25 cellular contexts compared by ENCODE assay signal in genomic region chr6:168311410-168312124, GRCh38. TPM values are rescaled to one million over a fixed set of nuclear protein-coding genes. Genes with fewer than 3 reads are reported as not detected.
A peak's percentile ranks its signal among the peaks of the same experiment; 100 is the strongest.
DNase-seq lines count a peak whose midpoint lies in the region; ATAC-seq and TF ChIP-seq lines count a peak whose summit lies in the region.
"Had no signal": no experiment of that assay in that cellular context is flagged by ENCODE, and none has a peak within 500 bp of the region (broad histone marks: within the 10 kb centered on the region; RNA-seq: fewer than 3 reads in every experiment).

No MANE protein-coding gene starts in this region.

- peaks cover 19% of the 10 kb centered on the region for H3K27me3 Mint-ChIP-seq in T-helper 1 cell treated with Interleukin-12 subunit alpha and Interleukin-12 subunit beta and Interleukin-4 antibody, amounts not matched to agents 30 μg/mL and 1 μg/mL, for 36 hours (ENCODE audit: low read depth)
- peaks cover 6% of the 10 kb centered on the region for H3K27me3 Mint-ChIP-seq in endodermal cell (ENCODE audit: insufficient read depth)

- no peak for ATAC-seq in mucosa of descending colon

- H3K36me3 ChIP-seq in endodermal cell (ENCODE audit: control insufficient read depth, insufficient read depth, low read length) = peaks cover 75% of the 10 kb centered on the region
- H3K36me3 ChIP-seq in osteoblast (ENCODE audit: insufficient read depth, low read length) = no peaks in the 10 kb centered on the region
- no peaks in the 10 kb centered on the region for H3K36me3 ChIP-seq in mucosa of descending colon (ENCODE audit: low read depth)
- no peaks in the 10 kb centered on the region for H3K36me3 ChIP-seq in uterus
- H3K36me3 ChIP-seq: BLaER1, Peyer's patch, SJCRH30 had no signal

- H3K79me2 ChIP-seq in osteoblast (ENCODE audit: insufficient read depth, low read length) = no peaks in the 10 kb centered on the region

- H3K27ac ChIP-seq in endodermal cell (ENCODE audit: low read depth, low read length) (no peak overlapping the region), osteoblast (ENCODE audit: low read depth, low read length) (no peak overlapping the region), uterus (no peak overlapping the region)
- H3K27ac ChIP-seq: 22Rv1, BLaER1, Peyer's patch, SJCRH30 had no signal

- H3K4me2 ChIP-seq in osteoblast (ENCODE audit: insufficient read depth, low read length) = no peak overlapping the region
- H3K4me2 ChIP-seq: BLaER1 had no signal

- no peaks in the 10 kb centered on the region for H3K9me3 ChIP-seq in endodermal cell (ENCODE audit: control insufficient read depth, low read length)
- no peaks in the 10 kb centered on the region for H3K9me3 ChIP-seq in osteoblast (ENCODE audit: low read depth, low read length)
- H3K9me3 ChIP-seq in mucosa of descending colon = no peaks in the 10 kb centered on the region
- H3K9me3 ChIP-seq in uterus = no peaks in the 10 kb centered on the region
- H3K9me3 ChIP-seq: BLaER1, Caco-2, Peyer's patch, SJCRH30 had no signal

- no peaks in the 10 kb centered on the region for H3K36me3 Mint-ChIP-seq in T-helper 1 cell treated with Interleukin-12 subunit alpha and Interleukin-12 subunit beta and Interleukin-4 antibody, amounts not matched to agents 30 μg/mL and 1 μg/mL, for 36 hours (ENCODE audit: low read depth)
- peaks cover 60% of the 10 kb centered on the region for H3K36me3 Mint-ChIP-seq in endodermal cell (ENCODE audit: low read depth)

- DNase-seq in T-helper 1 cell (no peak), endodermal cell (no peak), osteoblast (ENCODE audit: insufficient read length, low spot score, missing footprints) (peak; percentile 36), NCI-H2196 (lab: John Stamatoyannopoulos, UW; ENCODE audit: unreplicated experiment) (no peak), kidney glomerular epithelial cell (lab: John Stamatoyannopoulos, UW) (no peak), mucosa of descending colon (no peak), uterus (no peak)
- DNase-seq: ACHN; Caco-2; CD4-positive, alpha-beta T cell; DMS 273 treated with DMSO at 0.1 percent for 48 hours; DMS79 treated with DMSO at 0.1 percent for 48 hours; GOT3; Kasumi-1; NCI-H1694; NCI-H2081; NCI-H2171; NCI-H524 treated with DMSO at 0.1 percent for 48 hours; Peyer's patch; SJCRH30 had no signal

- no peak overlapping the region for H3K4me3 Mint-ChIP-seq in T-helper 1 cell treated with Interleukin-12 subunit alpha and Interleukin-12 subunit beta and Interleukin-4 antibody, amounts not matched to agents 30 μg/mL and 1 μg/mL, for 36 hours
- H3K4me3 Mint-ChIP-seq in endodermal cell = no peak overlapping the region
- H3K4me3 Mint-ChIP-seq: CD4-positive, alpha-beta T cell had no signal

- H3K9ac ChIP-seq in endodermal cell (ENCODE audit: extremely low read depth, low read length, poor library complexity, severe bottlenecking) = no peak overlapping the region
- H3K9ac ChIP-seq: BLaER1 had no signal

- WGBS in endodermal cell (ENCODE audit: insufficient coverage in 1 of 2, insufficient read length in 1 of 2), 2 experiments = 95 to 96% methylated on average over 9 to 11 of the region's 11 CpGs

- no peaks in the 10 kb centered on the region for H3K9me3 Mint-ChIP-seq in T-helper 1 cell treated with Interleukin-12 subunit alpha and Interleukin-12 subunit beta and Interleukin-4 antibody, amounts not matched to agents 30 μg/mL and 1 μg/mL, for 36 hours
- no peaks in the 10 kb centered on the region for H3K9me3 Mint-ChIP-seq in endodermal cell
- H3K9me3 Mint-ChIP-seq: CD4-positive, alpha-beta T cell had no signal

- H3K4me1 ChIP-seq in endodermal cell (ENCODE audit: control insufficient read depth, insufficient read depth, low read length) (peaks cover 14% of the 10 kb centered on the region), osteoblast (ENCODE audit: insufficient read depth, low read length) (no peaks in the 10 kb centered on the region), mucosa of descending colon (ENCODE audit: low read depth) (peaks cover 6% of the 10 kb centered on the region), uterus (no peaks in the 10 kb centered on the region)
- H3K4me1 ChIP-seq: Peyer's patch, SJCRH30 had no signal

- H3K27ac Mint-ChIP-seq in T-helper 1 cell treated with Interleukin-12 subunit alpha and Interleukin-12 subunit beta and Interleukin-4 antibody, amounts not matched to agents 30 μg/mL and 1 μg/mL, for 36 hours = peak overlapping the region; percentile 5
- no peak overlapping the region for H3K27ac Mint-ChIP-seq in endodermal cell
- H3K27ac Mint-ChIP-seq: CD4-positive, alpha-beta T cell had no signal

- H4K20me1 ChIP-seq in osteoblast (ENCODE audit: insufficient read depth, low read length) = no peaks in the 10 kb centered on the region
- H4K20me1 ChIP-seq: BLaER1 had no signal

- TF ChIP-seq POLR2A in uterus (IDR thresholded peaks at IDR 0.05) = no peak

- H3K4me3 ChIP-seq in endodermal cell (ENCODE audit: low read length) = peak overlapping the region; percentile 5
- H3K4me3 ChIP-seq in osteoblast (ENCODE audit: insufficient read depth, low read length) = no peak overlapping the region
- H3K4me3 ChIP-seq in mucosa of descending colon = no peak overlapping the region
- no peak overlapping the region for H3K4me3 ChIP-seq in uterus
- H3K4me3 ChIP-seq: BLaER1, Peyer's patch, SJCRH30 had no signal

- intact Hi-C loops in mucosa of descending colon (cut with DNase I, micrococcal nuclease) (no loop called here), uterus (cut with DNase I; ENCODE audit: low total_unique reads) (no loop called here)

- H2AFZ ChIP-seq in osteoblast (ENCODE audit: low read length) = no peak overlapping the region

- TF ChIP-seq CTCF in endodermal cell (conservative IDR thresholded peaks at IDR 0.05) = no peak
- TF ChIP-seq CTCF in osteoblast (IDR thresholded peaks at IDR 0.05; ENCODE audit: extremely low read depth, low read depth, low read length) = no peak
- TF ChIP-seq CTCF in mucosa of descending colon (IDR thresholded peaks at IDR 0.05) = no peak
- no peak for TF ChIP-seq CTCF in uterus (IDR thresholded peaks at IDR 0.05)

- H3K4me1 Mint-ChIP-seq in T-helper 1 cell treated with Interleukin-12 subunit alpha and Interleukin-12 subunit beta and Interleukin-4 antibody, amounts not matched to agents 30 μg/mL and 1 μg/mL, for 36 hours (ENCODE audit: low read depth) = no peaks in the 10 kb centered on the region
- H3K4me1 Mint-ChIP-seq in endodermal cell = peaks cover 31% of the 10 kb centered on the region

- no peaks in the 10 kb centered on the region for H3K27me3 ChIP-seq in endodermal cell (ENCODE audit: control insufficient read depth, insufficient read depth, low read length, poor library complexity, severe bottlenecking)
- no peaks in the 10 kb centered on the region for H3K27me3 ChIP-seq in osteoblast (ENCODE audit: insufficient read depth, low read length)
- H3K27me3 ChIP-seq in uterus = no peaks in the 10 kb centered on the region
- H3K27me3 ChIP-seq: BLaER1, Peyer's patch had no signal

RNA-seq across cellular contexts. Expression of gene DACT2, which starts 8.0 kb away (rescaled TPM):
- total RNA-seq in endodermal cell = 10 to 100 TPM; 16.6 to 39.9 TPM
- 10.8 TPM for polyA plus RNA-seq in endodermal cell (2013, experiment 1 of 2)
- 13.1 TPM for polyA plus RNA-seq in endodermal cell (2013, experiment 2 of 2)
- total RNA-seq in osteoblast = not detected in 2 replicates
- 1 to 10 TPM; 1.2 to 3.4 (median 1.5) TPM for total RNA-seq in mucosa of descending colon
- total RNA-seq in uterus = 1 to 10 TPM in 3 of 4 donors, not detected in 1; 1.4 to 9.6 (median 2.8) TPM
- total RNA-seq: CD4-positive, alpha-beta T cell; MCF 10A; OCI-LY7; SJCRH30 had no signal
